23 cellular contexts compared by ENCODE assay signal in the genomic region with DNA sequence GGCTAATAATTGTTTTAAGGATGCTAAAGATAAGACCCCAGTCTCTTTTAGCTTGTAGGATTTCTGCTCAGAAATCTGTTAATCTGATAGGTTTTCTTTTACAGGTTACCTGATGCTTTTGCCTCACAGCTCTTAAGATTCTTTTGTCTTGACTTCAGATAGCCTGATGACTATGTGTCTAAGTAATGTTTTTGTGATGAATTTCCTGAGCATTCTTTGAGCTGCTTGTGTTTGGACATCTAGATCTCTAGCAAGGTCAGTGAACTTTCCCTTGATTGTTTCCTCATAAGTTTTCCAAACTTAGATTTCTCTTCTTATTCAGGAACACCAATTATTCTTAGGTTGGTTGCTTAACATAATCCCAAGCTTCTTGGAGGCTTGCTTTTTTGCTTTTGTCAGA.
"Had no signal": no experiment of that assay in that cellular context is flagged by ENCODE, and none has a peak within 500 bp of the region (broad histone marks: within the 10 kb centered on the region; RNA-seq: fewer than 3 reads in every experiment).

No MANE protein-coding gene starts in this region.

- H3K27ac ChIP-seq: lower lobe of right lung, ovary, right atrium auricular region, right lobe of liver, tibial nerve, uterus had no signal

- H3K4me3 ChIP-seq: lower lobe of right lung, ovary, right atrium auricular region, right lobe of liver, smooth muscle cell, tibial nerve, uterus had no signal

- DNase-seq: hypothalamus; immature natural killer cell; left cardiac atrium; lower lobe of right lung; mammary epithelial cell; mesenchymal stem cell; naive B cell; ovary; right lobe of liver; stimulated activated CD4-positive, alpha-beta T cell treated with anti-CD3 and anti-CD28 coated beads, Interleukin-1b, Interleukin-23, amount 100 ng/mL, for 48 hours; stimulated activated CD4-positive, alpha-beta T cell treated with anti-CD3 and anti-CD28 coated beads, Interleukin-2, amount 100 ng/mL, for 48 hours; stimulated activated CD4-positive, alpha-beta T cell treated with anti-CD3 and anti-CD28 coated beads, Interleukin-4, amount 100 ng/mL, for 4 hours; stimulated activated CD8-positive, alpha-beta memory T cell treated with anti-CD3 and anti-CD28 coated beads, Interleukin-4, amount 100 ng/mL, for 48 hours; stimulated activated naive CD4-positive, alpha-beta T cell treated with Interleukin-2 at 50 U/mL for 16 hours; stimulated activated naive CD8-positive, alpha-beta T cell treated with anti-CD3 and anti-CD28 coated beads, Interleukin-15, amount 100 ng/mL, for 72 hours; substantia nigra; uterus had no signal

- ATAC-seq: left cardiac atrium; left lobe of liver; lower lobe of right lung; natural killer cell treated with Interleukin-12 subunit alpha and Interleukin-12 subunit beta and Interleukin-15 and Interleukin-18, amount 100 ng/mL, for 72 hours; right lobe of liver; stimulated activated memory B cell treated with anti-CD40 and anti-IgM and Interleukin-4, amounts not matched to agents 10 μg/mL and 1 μg/mL and 100 μg/mL, for 72 hours; stimulated activated naive CD8-positive, alpha-beta T cell treated with anti-CD3 and anti-CD28 coated beads, Interleukin-15, amount 100 ng/mL, for 72 hours had no signal

- H3K27me3 ChIP-seq: ovary, right atrium auricular region, right lobe of liver, tibial nerve, uterus had no signal

- H3K4me1 ChIP-seq: lower lobe of right lung, right atrium auricular region, right lobe of liver, tibial nerve, uterus had no signal

- H3K9me3 ChIP-seq: lower lobe of right lung, ovary, right atrium auricular region, right lobe of liver, uterus had no signal

- H3K36me3 ChIP-seq: lower lobe of right lung, ovary, right atrium auricular region, right lobe of liver, tibial nerve, uterus had no signal
